ENCODE assay signal across 16 cellular contexts in the genomic region with DNA sequence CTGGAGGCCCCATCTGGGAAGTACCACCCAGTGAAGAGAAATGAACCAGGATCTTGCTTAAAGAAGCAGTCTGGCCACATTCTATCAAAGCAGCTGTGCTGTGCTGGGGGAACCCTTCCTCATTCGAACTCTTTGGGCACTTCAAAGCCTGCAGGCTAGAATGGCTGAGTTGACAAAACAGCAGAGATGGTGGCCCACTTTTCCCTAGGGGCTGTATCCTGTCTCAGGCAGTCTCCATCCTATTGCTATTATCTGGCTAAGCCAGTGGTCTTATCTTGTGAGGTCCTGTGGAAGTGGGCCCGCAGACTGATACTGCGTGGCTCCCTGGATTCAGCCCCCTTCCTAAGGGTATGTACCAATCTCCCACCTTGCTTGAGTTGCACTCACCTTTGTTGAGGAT.
A peak's percentile ranks its signal among the peaks of the same experiment; 100 is the strongest.
DNase-seq lines count a peak whose midpoint lies in the region; ATAC-seq and TF ChIP-seq lines count a peak whose summit lies in the region.
"Had no signal": no experiment of that assay in that cellular context is flagged by ENCODE, and none has a peak within 500 bp of the region (broad histone marks: within the 10 kb centered on the region; RNA-seq: fewer than 3 reads in every experiment).

No MANE protein-coding gene starts in this region.

- peaks cover 23% of the 10 kb centered on the region for H3K36me3 Mint-ChIP-seq in activated CD4-positive, alpha-beta T cell treated with anti-CD3 and anti-CD28 coated beads, Interleukin-2, amount 10 ng/mL, durations not matched to agents 24 days and 14 days (ENCODE audit: low read depth)
- H3K36me3 Mint-ChIP-seq in activated T-helper 1 cell treated with anti-CD3 and anti-CD28 coated beads, Interleukin-12 subunit alpha, Interleukin-12 subunit beta, Interleukin-2, Interleukin-4 antibody, amounts not matched to agents 30 ng/mL and 10 ng/mL and 1 ng/mL, durations not matched to agents 14 hours and 24 hours and 36 hours (ENCODE audit: low read depth) = peaks cover 23% of the 10 kb centered on the region
- peaks cover 0 to 32% (median 0%) of the 10 kb centered on the region in 5 donors for H3K36me3 Mint-ChIP-seq in naive thymus-derived CD4-positive, alpha-beta T cell

- DNase-seq in activated CD4-positive, alpha-beta T cell treated with anti-CD3 and anti-CD28 coated beads, Interleukin-2, amount 10 ng/mL, durations not matched to agents 24 days and 14 days = no peak
- no peak for DNase-seq in activated CD4-positive, alpha-beta T cell treated with anti-CD3 and anti-CD28 coated beads, Interleukin-2, amount 50 U/mL, for 1 hour
- DNase-seq in HL-60 (ENCODE audit: low read depth in 1 of 2, low spot score in 1 of 2) (peak in 1 of 2 experiments; percentile 26), NCI-H446 treated with DMSO at 0.1 percent for 48 hours (lab: John Stamatoyannopoulos, UW) (no peak), foreskin keratinocyte (no peak)
- DNase-seq in activated T-helper 1 cell treated with anti-CD3 and anti-CD28 coated beads, Interleukin-12 subunit alpha, Interleukin-12 subunit beta, Interleukin-2, Interleukin-4 antibody, amounts not matched to agents 30 ng/mL and 10 ng/mL and 1 ng/mL, durations not matched to agents 14 hours and 24 hours and 36 hours (ENCODE audit: low spot score) = no peak
- DNase-seq in naive thymus-derived CD4-positive, alpha-beta T cell = no peak
- DNase-seq: amniotic stem cell; DMS79; heart right ventricle; NCI-H1092; nephron progenitor cell; stimulated activated CD4-positive, alpha-beta T cell treated with anti-CD3 and anti-CD28 coated beads, Interleukin-12 subunit alpha, Interleukin-12 subunit beta, amount 100 ng/mL, for 4 hours; upper lobe of right lung; WERI-Rb-1 had no signal

- H3K9me3 Mint-ChIP-seq in activated CD4-positive, alpha-beta T cell treated with anti-CD3 and anti-CD28 coated beads, Interleukin-2, amount 10 ng/mL, durations not matched to agents 24 days and 14 days = peaks cover 19% of the 10 kb centered on the region
- peaks cover 15% of the 10 kb centered on the region for H3K9me3 Mint-ChIP-seq in activated T-helper 1 cell treated with anti-CD3 and anti-CD28 coated beads, Interleukin-12 subunit alpha, Interleukin-12 subunit beta, Interleukin-2, Interleukin-4 antibody, amounts not matched to agents 30 ng/mL and 10 ng/mL and 1 ng/mL, durations not matched to agents 14 hours and 24 hours and 36 hours
- peaks cover 0 to 18% (median 2%) of the 10 kb centered on the region in 11 donors for H3K9me3 Mint-ChIP-seq in naive thymus-derived CD4-positive, alpha-beta T cell

- H3K4me1 ChIP-seq in naive thymus-derived CD4-positive, alpha-beta T cell (ENCODE audit: control insufficient read depth in 2 of 2, insufficient read depth in 2 of 2, low read length in 2 of 2) = peaks cover 22 to 32% of the 10 kb centered on the region in 2 donors
- peaks cover 8% of the 10 kb centered on the region for H3K4me1 ChIP-seq in foreskin keratinocyte
- H3K4me1 ChIP-seq: upper lobe of right lung had no signal

- H3K9me3 ChIP-seq in naive thymus-derived CD4-positive, alpha-beta T cell (ENCODE audit: control insufficient read depth in 2 of 3, low read length in 3 of 3) = no peaks in the 10 kb centered on the region
- H3K9me3 ChIP-seq: heart right ventricle, upper lobe of right lung had no signal

- H3K27ac ChIP-seq in HL-60 (replicated peaks) = peak overlapping the region; percentile 84
- H3K27ac ChIP-seq in naive thymus-derived CD4-positive, alpha-beta T cell (ENCODE audit: low read depth, low read length) = no peak overlapping the region
- H3K27ac ChIP-seq in foreskin keratinocyte = no peak overlapping the region
- H3K27ac ChIP-seq: heart right ventricle, upper lobe of right lung, WERI-Rb-1 had no signal

- H3K36me3 ChIP-seq in naive thymus-derived CD4-positive, alpha-beta T cell (ENCODE audit: control insufficient read depth in 2 of 3, insufficient read depth in 3 of 3, low read length in 3 of 3) = no peaks in the 10 kb centered on the region
- H3K36me3 ChIP-seq: heart right ventricle, upper lobe of right lung, WERI-Rb-1 had no signal

- no peaks in the 10 kb centered on the region for H3K27me3 ChIP-seq in HL-60 (ENCODE audit: insufficient read depth, poor library complexity, severe bottlenecking)
- no peaks in the 10 kb centered on the region for H3K27me3 ChIP-seq in naive thymus-derived CD4-positive, alpha-beta T cell (ENCODE audit: control insufficient read depth in 2 of 2, insufficient read depth in 2 of 2, low read length in 2 of 2)
- H3K27me3 ChIP-seq in foreskin keratinocyte = no peaks in the 10 kb centered on the region
- H3K27me3 ChIP-seq: upper lobe of right lung had no signal

- intact Hi-C loops in activated CD4-positive, alpha-beta T cell treated with anti-CD3 and anti-CD28 coated beads, Interleukin-2, amount 10 ng/mL, durations not matched to agents 24 days and 14 days (cut with micrococcal nuclease) = loop anchor here (5.0 to 10.0 kb wide), 3 partner anchors 58 to 328 kb away; no protein-coding TSS in a partner anchor
- intact Hi-C loops in activated T-helper 1 cell treated with anti-CD3 and anti-CD28 coated beads, Interleukin-12 subunit alpha, Interleukin-12 subunit beta, Interleukin-2, Interleukin-4 antibody, amounts not matched to agents 30 ng/mL and 10 ng/mL and 1 ng/mL, durations not matched to agents 14 hours and 24 hours and 36 hours (cut with micrococcal nuclease) = loop anchor here (5.0 kb wide), 2 partner anchors 58 to 328 kb away; no protein-coding TSS in a partner anchor
- intact Hi-C loops in naive thymus-derived CD4-positive, alpha-beta T cell (cut with micrococcal nuclease) = loop anchor here (5.0 to 10.0 kb wide), 5 partner anchors 173 to 948 kb away; a partner anchor contains a TSS

- peaks cover 45% of the 10 kb centered on the region for H3K4me1 Mint-ChIP-seq in activated CD4-positive, alpha-beta T cell treated with anti-CD3 and anti-CD28 coated beads, Interleukin-2, amount 10 ng/mL, durations not matched to agents 24 days and 14 days
- H3K4me1 Mint-ChIP-seq in activated T-helper 1 cell treated with anti-CD3 and anti-CD28 coated beads, Interleukin-12 subunit alpha, Interleukin-12 subunit beta, Interleukin-2, Interleukin-4 antibody, amounts not matched to agents 30 ng/mL and 10 ng/mL and 1 ng/mL, durations not matched to agents 14 hours and 24 hours and 36 hours (ENCODE audit: low read depth) = peaks cover 58% of the 10 kb centered on the region
- peaks cover 40 to 79% (median 69%) of the 10 kb centered on the region in 7 donors for H3K4me1 Mint-ChIP-seq in naive thymus-derived CD4-positive, alpha-beta T cell

- ATAC-seq in naive thymus-derived CD4-positive, alpha-beta T cell = no peak
- no peak for ATAC-seq in GM21576 (IDR thresholded peaks at IDR 0.05; ENCODE audit: unreplicated experiment)
- no peak for ATAC-seq in foreskin keratinocyte
- ATAC-seq: heart right ventricle, upper lobe of right lung had no signal

- H3K4me3 ChIP-seq in HL-60 (replicated peaks; ENCODE audit: insufficient read depth, low read length) = peak overlapping the region; percentile 3
- H3K4me3 ChIP-seq in naive thymus-derived CD4-positive, alpha-beta T cell (ENCODE audit: low read length) = no peak overlapping the region
- H3K4me3 ChIP-seq: heart right ventricle, upper lobe of right lung had no signal

- POLR2A ChIA-PET in naive thymus-derived CD4-positive, alpha-beta T cell (lab: Charles Lee) = no interaction called here

- H3K27me3 Mint-ChIP-seq in activated CD4-positive, alpha-beta T cell treated with anti-CD3 and anti-CD28 coated beads, Interleukin-2, amount 10 ng/mL, durations not matched to agents 24 days and 14 days = no peaks in the 10 kb centered on the region
- no peaks in the 10 kb centered on the region for H3K27me3 Mint-ChIP-seq in activated T-helper 1 cell treated with anti-CD3 and anti-CD28 coated beads, Interleukin-12 subunit alpha, Interleukin-12 subunit beta, Interleukin-2, Interleukin-4 antibody, amounts not matched to agents 30 ng/mL and 10 ng/mL and 1 ng/mL, durations not matched to agents 14 hours and 24 hours and 36 hours (ENCODE audit: insufficient read depth)
- no peaks in the 10 kb centered on the region for H3K27me3 Mint-ChIP-seq in naive thymus-derived CD4-positive, alpha-beta T cell

- CTCF ChIA-PET in naive thymus-derived CD4-positive, alpha-beta T cell (lab: Charles Lee) = no interaction called here

- H3K27ac Mint-ChIP-seq in activated CD4-positive, alpha-beta T cell treated with anti-CD3 and anti-CD28 coated beads, Interleukin-2, amount 10 ng/mL, durations not matched to agents 24 days and 14 days = peak overlapping the region; percentile 93
- H3K27ac Mint-ChIP-seq in activated T-helper 1 cell treated with anti-CD3 and anti-CD28 coated beads, Interleukin-12 subunit alpha, Interleukin-12 subunit beta, Interleukin-2, Interleukin-4 antibody, amounts not matched to agents 30 ng/mL and 10 ng/mL and 1 ng/mL, durations not matched to agents 14 hours and 24 hours and 36 hours = peak overlapping the region; percentile 89
- peak overlapping the region in 5 of 9 donors; percentile 29 to 87 (median 71) for H3K27ac Mint-ChIP-seq in naive thymus-derived CD4-positive, alpha-beta T cell
- H3K27ac Mint-ChIP-seq: nephron progenitor cell had no signal

- TF ChIP-seq CTCF in HL-60 (IDR thresholded peaks at IDR 0.05; ENCODE audit: insufficient read depth, low read length) (no peak), foreskin keratinocyte (conservative IDR thresholded peaks at IDR 0.05) (no peak)

- peak overlapping the region; percentile 48 for H3K4me3 Mint-ChIP-seq in activated CD4-positive, alpha-beta T cell treated with anti-CD3 and anti-CD28 coated beads, Interleukin-2, amount 10 ng/mL, durations not matched to agents 24 days and 14 days
- peak overlapping the region; percentile 59 for H3K4me3 Mint-ChIP-seq in activated T-helper 1 cell treated with anti-CD3 and anti-CD28 coated beads, Interleukin-12 subunit alpha, Interleukin-12 subunit beta, Interleukin-2, Interleukin-4 antibody, amounts not matched to agents 30 ng/mL and 10 ng/mL and 1 ng/mL, durations not matched to agents 14 hours and 24 hours and 36 hours
- peak overlapping the region in 8 of 10 donors; percentile 37 to 84 (median 72) for H3K4me3 Mint-ChIP-seq in naive thymus-derived CD4-positive, alpha-beta T cell
- H3K4me3 Mint-ChIP-seq: nephron progenitor cell had no signal
